20 cellular contexts compared by ENCODE assay signal in the genomic region with DNA sequence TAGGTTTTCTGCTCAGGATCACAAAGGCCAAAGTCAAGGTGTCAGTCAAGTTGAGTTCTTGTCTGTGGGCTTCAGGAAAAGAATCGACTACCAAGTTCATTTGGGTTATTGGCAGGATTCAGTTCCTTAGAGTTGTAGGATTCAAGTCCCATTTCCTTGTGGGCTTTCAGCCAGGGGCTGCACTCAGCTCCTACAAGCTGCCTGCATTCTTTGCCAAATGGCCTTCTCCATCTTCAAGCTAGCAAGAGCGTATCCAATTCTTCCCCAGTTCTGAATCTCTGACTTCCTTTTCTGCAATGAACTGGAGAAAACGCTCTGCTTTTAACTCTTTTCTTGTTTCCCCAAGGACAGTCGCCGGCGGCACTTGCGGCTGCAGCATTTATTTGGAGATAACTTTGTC. TPM values are rescaled to one million over a fixed set of nuclear protein-coding genes. Genes with fewer than 3 reads are reported as not detected.
A peak's percentile ranks its signal among the peaks of the same experiment; 100 is the strongest.
DNase-seq lines count a peak whose midpoint lies in the region; ATAC-seq and TF ChIP-seq lines count a peak whose summit lies in the region.
"Had no signal": no experiment of that assay in that cellular context is flagged by ENCODE, and none has a peak within 500 bp of the region (broad histone marks: within the 10 kb centered on the region; RNA-seq: fewer than 3 reads in every experiment).

No MANE protein-coding gene starts in this region.

- H3K4me1 Mint-ChIP-seq in nephron progenitor cell, result peaks cover 5% of the 10 kb centered on the region

- TF ChIP-seq POLR2A in esophagus muscularis mucosa (IDR thresholded peaks at IDR 0.05; ENCODE audit: low read depth), result no peak
- no peak for TF ChIP-seq POLR2A in ovary (IDR thresholded peaks at IDR 0.05)

- DNase-seq in LNCaP clone FGC (ENCODE audit: low read depth), result peak; percentile 8
- peak; percentile 55 for DNase-seq in esophagus muscularis mucosa (ENCODE audit: extremely low spot score)
- peak; percentile 29 for DNase-seq in left cardiac atrium
- DNase-seq in ovary, result peak in 4 of 5 donors; percentile 34 to 45 (median 36)
- DNase-seq in HUDEP-2 (lab: John Stamatoyannopoulos, UW; ENCODE audit: unreplicated experiment in 76 of 76), result no peak
- no peak for DNase-seq in nephron progenitor cell
- DNase-seq: ACHN; CD8-positive, alpha-beta T cell; DND-41; GDM1; HFFc6; KG1; NCI-H1092 treated with DMSO at 0.1 percent for 48 hours; NCI-H1694 treated with DMSO at 0.1 percent for 48 hours; NCI-H446 treated with DMSO at 0.1 percent for 48 hours; NCI-H82; SHP77 had no signal

- H3K27me3 Mint-ChIP-seq in nephron progenitor cell (ENCODE audit: low read depth, poor library complexity), result peaks cover 16% of the 10 kb centered on the region

- intact Hi-C loops in esophagus muscularis mucosa (cut with DNase I), result no loop called here
- intact Hi-C loops in left cardiac atrium (cut with DNase I), result no loop called here
- intact Hi-C loops in ovary (cut with DNase I), result no loop called here

- H3K27me3 ChIP-seq in esophagus muscularis mucosa, result no peaks in the 10 kb centered on the region
- H3K27me3 ChIP-seq in ovary, result no peaks in the 10 kb centered on the region

- TF ChIP-seq CTCF in LNCaP clone FGC (IDR thresholded peaks at IDR 0.05; ENCODE audit: control insufficient read depth, extremely low read depth, insufficient read depth), result no peak
- TF ChIP-seq CTCF in esophagus muscularis mucosa (IDR thresholded peaks at IDR 0.05), result no peak
- no peak for TF ChIP-seq CTCF in ovary (IDR thresholded peaks at IDR 0.05)
- TF ChIP-seq CTCF in nephron progenitor cell (IDR thresholded peaks at IDR 0.05), result no peak

- no peak overlapping the region for H3K27ac Mint-ChIP-seq in nephron progenitor cell
- H3K27ac Mint-ChIP-seq: B cell; CD8-positive, alpha-beta T cell; HFFc6 had no signal

- H3K36me3 ChIP-seq in esophagus muscularis mucosa (no peaks in the 10 kb centered on the region), ovary (no peaks in the 10 kb centered on the region)

- H3K27ac ChIP-seq in esophagus muscularis mucosa (replicated peaks in 1 of 4), result peak overlapping the region in 2 of 4 donors; percentile 3 to 9
- no peak overlapping the region for H3K27ac ChIP-seq in ovary

- peak in 1 of 2 donors; percentile 68 for ATAC-seq in left cardiac atrium
- ATAC-seq in HG02678 (IDR thresholded peaks at IDR 0.05; ENCODE audit: unreplicated experiment), result no peak
- no peak for ATAC-seq in HG02852 (IDR thresholded peaks at IDR 0.05; ENCODE audit: unreplicated experiment)
- ATAC-seq: CD8-positive, alpha-beta T cell had no signal

- no peaks in the 10 kb centered on the region for H3K36me3 Mint-ChIP-seq in nephron progenitor cell (ENCODE audit: low read depth)
- H3K36me3 Mint-ChIP-seq: CD8-positive, alpha-beta T cell had no signal

- H3K4me3 ChIP-seq in LNCaP clone FGC (ENCODE audit: low read depth, low read length) (no peak overlapping the region), esophagus muscularis mucosa (peak overlapping the region in 1 of 4 donors; percentile 5), ovary (no peak overlapping the region)

- no peaks in the 10 kb centered on the region for H3K9me3 ChIP-seq in esophagus muscularis mucosa
- no peaks in the 10 kb centered on the region for H3K9me3 ChIP-seq in ovary

- no peak for TF ChIP-seq EP300 in esophagus muscularis mucosa (IDR thresholded peaks at IDR 0.05)
- TF ChIP-seq EP300 in ovary (IDR thresholded peaks at IDR 0.05), result no peak

- no peak overlapping the region for H3K4me3 Mint-ChIP-seq in nephron progenitor cell
- H3K4me3 Mint-ChIP-seq: B cell; CD8-positive, alpha-beta T cell; HFFc6 had no signal

- H3K4me1 ChIP-seq in esophagus muscularis mucosa (peaks cover 0 to 12% (median 7%) of the 10 kb centered on the region in 4 donors), ovary (ENCODE audit: insufficient read depth) (peaks cover 3% of the 10 kb centered on the region)

- H3K9me3 Mint-ChIP-seq in nephron progenitor cell, result peaks cover 8% of the 10 kb centered on the region
- H3K9me3 Mint-ChIP-seq: CD8-positive, alpha-beta T cell; HFFc6 had no signal

- 62% methylated on average over 7 of the region's 7 CpGs for WGBS in esophagus muscularis mucosa
- WGBS in ovary, 3 donors, result 8 to 37% (median 16%) methylated on average over 7 of the region's 7 CpGs

RNA-seq across cellular contexts. Expression of gene SERPINE2, which starts 59.4 kb away (rescaled TPM):
- total RNA-seq in esophagus muscularis mucosa, result 100 to 1,000 TPM in 1 of 4 donors, 10 to 100 TPM in 3; 20.4 to 126 (median 42.1) TPM
- 10 to 100 TPM; 14.9 to 52.8 TPM for total RNA-seq in left cardiac atrium
- 100 to 1,000 TPM in 3 of 7 donors, 10 to 100 TPM in 4; 42.5 to 215 (median 75.9) TPM for total RNA-seq in ovary
- 100 to 1,000 TPM; 184 to 264 TPM for polyA plus RNA-seq in ovary

Comparison
In these comparisons a context has a peak if more than half of its experiments do, and no peak if none do; other contexts are left out.
1. DNase-seq: peak in LNCaP clone FGC (single experiment), esophagus muscularis mucosa (single experiment), left cardiac atrium (single experiment) and ovary (4 of 5); none in HUDEP-2 (0 of 76) and nephron progenitor cell (single experiment).